23 cellular contexts compared by ENCODE assay signal in genomic region chr16:2701272-2701671, GRCh38. TPM values are rescaled to one million over a fixed set of nuclear protein-coding genes. Genes with fewer than 3 reads are reported as not detected.
DNase-seq lines count a peak whose midpoint lies in the region; ATAC-seq and TF ChIP-seq lines count a peak whose summit lies in the region.
"Had no signal": no experiment of that assay in that cellular context is flagged by ENCODE, and none has a peak within 500 bp of the region (broad histone marks: within the 10 kb centered on the region; RNA-seq: fewer than 3 reads in every experiment).

No MANE protein-coding gene starts in this region.

- peaks cover 98 to 100% (median 99%) of the 10 kb centered on the region in 11 experiments for H4K20me1 ChIP-seq in BLaER1 treated with 17β-estradiol and CSF1 and Interleukin-3, amounts not matched to agents 10 nM and 100 nM

- ATAC-seq in right cardiac atrium, result no peak
- ATAC-seq in left ventricle myocardium superior, result no peak
- no peak for ATAC-seq in RWPE2 (ENCODE audit: low read depth)
- ATAC-seq: CD8-positive, alpha-beta T cell; GM12878 had no signal

- no peak for TF ChIP-seq POLR2A in stomach (IDR thresholded peaks at IDR 0.05)

- H3K4me1 ChIP-seq in right cardiac atrium (ENCODE audit: control insufficient read depth, insufficient read depth, low read length), result no peaks in the 10 kb centered on the region
- peaks cover 19 to 72% (median 61%) of the 10 kb centered on the region in 10 experiments for H3K4me1 ChIP-seq in BLaER1 treated with 17β-estradiol and CSF1 and Interleukin-3, amounts not matched to agents 10 nM and 100 nM
- H3K4me1 ChIP-seq in RWPE2 (ENCODE audit: insufficient read depth, poor library complexity, severe bottlenecking), result no peaks in the 10 kb centered on the region
- peaks cover 0 to 7% (median 0%) of the 10 kb centered on the region in 4 donors for H3K4me1 ChIP-seq in stomach
- H3K4me1 ChIP-seq: BE2C had no signal

- H3K27ac ChIP-seq in right cardiac atrium (ENCODE audit: low read length), result no peak overlapping the region
- no peak overlapping the region for H3K27ac ChIP-seq in BLaER1 treated with 17β-estradiol and CSF1 and Interleukin-3, amounts not matched to agents 10 nM and 100 nM
- H3K27ac ChIP-seq in RWPE2 (ENCODE audit: poor library complexity, severe bottlenecking), result no peak overlapping the region
- no peak overlapping the region for H3K27ac ChIP-seq in stomach

- no peak for TF ChIP-seq EP300 in stomach (IDR thresholded peaks at IDR 0.05)

- DNase-seq in right cardiac atrium, result peak in 2 of 3 donors; percentile 29 to 52
- no peak for DNase-seq in left ventricle myocardium superior
- DNase-seq in RWPE2 (ENCODE audit: low spot score), result peak; percentile 49
- DNase-seq in activated CD4-positive, CD25-positive, alpha-beta regulatory T cell (lab: John Stamatoyannopoulos, UW), result no peak
- DNase-seq in COLO668 (lab: John Stamatoyannopoulos, UW; ENCODE audit: unreplicated experiment), result no peak
- no peak for DNase-seq in stomach
- DNase-seq: 8988T; ACHN; BE2C; C1 segment of cervical spinal cord; CD4-positive, alpha-beta T cell; CD8-positive, alpha-beta T cell; COR-L47; DMS 273 treated with DMSO at 0.1 percent for 48 hours; DMS153; DMS53; DMS79; DND-41; EL; GDM1 had no signal

- H3K36me3 ChIP-seq in BLaER1 treated with 17β-estradiol and CSF1 and Interleukin-3, amounts not matched to agents 10 nM and 100 nM, result peaks cover 71 to 98% (median 93%) of the 10 kb centered on the region in 11 experiments
- peaks cover 34% of the 10 kb centered on the region for H3K36me3 ChIP-seq in RWPE2 (ENCODE audit: low read depth)
- peaks cover 85 to 100% (median 98%) of the 10 kb centered on the region in 4 donors for H3K36me3 ChIP-seq in stomach

- H3K4me3 ChIP-seq in right cardiac atrium (ENCODE audit: low read length) (no peak overlapping the region), RWPE2 (ENCODE audit: severe bottlenecking) (no peak overlapping the region), stomach (no peak overlapping the region)
- H3K4me3 ChIP-seq in BLaER1 treated with 17β-estradiol and CSF1 and Interleukin-3, amounts not matched to agents 10 nM and 100 nM, result peak overlapping the region in 2 of 10 experiments; percentile 19 to 29; a peak in 3 of 20 replicates
- H3K4me3 ChIP-seq: GM12878 had no signal

- H3K4me2 ChIP-seq in BLaER1 treated with 17β-estradiol and CSF1 and Interleukin-3, amounts not matched to agents 10 nM and 100 nM, result peak overlapping the region; percentile 41 to 100 (median 93)

- peak overlapping the region in 5 of 11 experiments; percentile 9 to 70 (median 34); a peak in 7 of 22 replicates for H3K9ac ChIP-seq in BLaER1 treated with 17β-estradiol and CSF1 and Interleukin-3, amounts not matched to agents 10 nM and 100 nM

- intact Hi-C loops in right cardiac atrium (cut with DNase I) (no loop called here), left ventricle myocardium superior (cut with micrococcal nuclease) (no loop called here), stomach (cut with DNase I; ENCODE audit: low total_unique reads) (no loop called here)

- H3K9me3 ChIP-seq in right cardiac atrium (ENCODE audit: control insufficient read depth, low read length) (no peaks in the 10 kb centered on the region), RWPE2 (ENCODE audit: severe bottlenecking) (no peaks in the 10 kb centered on the region), stomach (no peaks in the 10 kb centered on the region)
- H3K9me3 ChIP-seq in BLaER1 treated with 17β-estradiol and CSF1 and Interleukin-3, amounts not matched to agents 10 nM and 100 nM (replicated peaks in 1 of 11), result no peaks in the 10 kb centered on the region
- H3K9me3 ChIP-seq: BE2C had no signal

- 93% methylated on average over 15 of the region's 15 CpGs for WGBS in right cardiac atrium
- WGBS in stomach, 5 donors, result 93 to 100% (median 95%) methylated on average over 11 to 15 of the region's 15 CpGs

- TF ChIP-seq CTCF in RWPE2 (IDR thresholded peaks at IDR 0.05; ENCODE audit: poor library complexity, severe bottlenecking) (no peak), stomach (IDR thresholded peaks at IDR 0.05) (no peak)

- no peaks in the 10 kb centered on the region for H3K27me3 ChIP-seq in right cardiac atrium (ENCODE audit: control insufficient read depth, insufficient read depth)
- H3K27me3 ChIP-seq in BLaER1 treated with 17β-estradiol and CSF1 and Interleukin-3, amounts not matched to agents 10 nM and 100 nM, result peaks cover 0 to 18% (median 0%) of the 10 kb centered on the region in 11 experiments; a peak in 2 of 22 replicates
- H3K27me3 ChIP-seq in RWPE2 (ENCODE audit: insufficient read depth, poor library complexity, severe bottlenecking), result no peaks in the 10 kb centered on the region
- no peaks in the 10 kb centered on the region for H3K27me3 ChIP-seq in stomach
- H3K27me3 ChIP-seq: BE2C had no signal

RNA-seq across cellular contexts. Expression of gene PRSS27, which starts 18.8 kb away (rescaled TPM):
- total RNA-seq in right cardiac atrium (under 1 TPM; 0.32 to 0.64 (median 0.37) TPM), left ventricle myocardium superior (0.12 TPM), stomach (under 1 TPM in 1 of 5 donors, not detected in 4; 0.55 TPM)
- polyA plus RNA-seq in right cardiac atrium (0.25 TPM), stomach (10 to 100 TPM in 1 of 3 donors, under 1 TPM in 2; 0.50 to 74.4 (median 0.76) TPM)
- total RNA-seq: Daoy had no signal

RNA-seq across cellular contexts. Expression of gene KCTD5, which starts 18.9 kb away (rescaled TPM):
- total RNA-seq in right cardiac atrium (10 to 100 TPM; 10.6 to 13.7 (median 12.0) TPM), left ventricle myocardium superior (10.4 TPM), stomach (10 to 100 TPM in 4 of 5 donors, under 1 TPM in 1; 0.89 to 45.6 (median 27.2) TPM)
- polyA plus RNA-seq in right cardiac atrium (11.1 TPM), stomach (10 to 100 TPM; 14.4 to 28.6 (median 14.7) TPM)

RNA-seq across cellular contexts. Expression of gene SRRM2, which starts 51.2 kb away (rescaled TPM):
- total RNA-seq in right cardiac atrium, result 100 to 1,000 TPM; 299 to 352 (median 320) TPM
- polyA plus RNA-seq in right cardiac atrium, result 402 TPM
- total RNA-seq in left ventricle myocardium superior, result 292 TPM
- 1,000 to 10,000 TPM in 2 of 5 donors, 100 to 1,000 TPM in 3; 142 to 2,165 (median 929) TPM for total RNA-seq in stomach
- polyA plus RNA-seq in stomach, result 100 to 1,000 TPM; 151 to 384 (median 321) TPM

Comparison
In these comparisons a context has a peak if more than half of its experiments do, and no peak if none do; other contexts are left out.
1. DNase-seq: peak in right cardiac atrium (2 of 3) and RWPE2 (single experiment); none in left ventricle myocardium superior (single experiment), activated CD4-positive, CD25-positive, alpha-beta regulatory T cell (0 of 4), COLO668 (single experiment) and stomach (single experiment).